Comparison of ENCODE assay signal across 11 cellular contexts in genomic region chr1:27359822-27360158, GRCh38. TPM values are rescaled to one million over a fixed set of nuclear protein-coding genes. Genes with fewer than 3 reads are reported as not detected.
DNase-seq lines count a peak whose midpoint lies in the region; ATAC-seq and TF ChIP-seq lines count a peak whose summit lies in the region.
"Had no signal": no experiment of that assay in that cellular context is flagged by ENCODE, and none has a peak within 500 bp of the region (broad histone marks: within the 10 kb centered on the region; RNA-seq: fewer than 3 reads in every experiment).

No MANE protein-coding gene starts in this region.

- no peaks in the 10 kb centered on the region for H3K9me2 ChIP-seq in MM.1S (replicated peaks; ENCODE audit: insufficient read depth, low read length)

- ATAC-seq in GM19452 (IDR thresholded peaks at IDR 0.05; ENCODE audit: unreplicated experiment) (no peak), GM21529 (IDR thresholded peaks at IDR 0.05; ENCODE audit: unreplicated experiment) (no peak)
- ATAC-seq: Right ventricle myocardium inferior had no signal

- DNase-seq in MM.1S (no peak), neural crest cell (ENCODE audit: low read depth, low spot score) (no peak), NCI-H128 (lab: John Stamatoyannopoulos, UW; ENCODE audit: unreplicated experiment) (no peak)
- DNase-seq: DMS153, NCI-H345, WERI-Rb-1 had no signal

- no peak overlapping the region for H3K27ac ChIP-seq in MM.1S (ENCODE audit: low read length)
- H3K27ac ChIP-seq in duodenal mucosa (ENCODE audit: low read depth, low read length): no peak overlapping the region
- H3K27ac ChIP-seq: WERI-Rb-1 had no signal

- no peaks in the 10 kb centered on the region for H3K9me3 Mint-ChIP-seq in neural crest cell

- TF ChIP-seq CTCF in MM.1S (IDR thresholded peaks at IDR 0.05; ENCODE audit: low read length): no peak
- no peak for TF ChIP-seq CTCF in neural crest cell (conservative IDR thresholded peaks at IDR 0.05)

- H3K36me3 ChIP-seq in ES-I3 (ENCODE audit: insufficient read depth, low read length): no peaks in the 10 kb centered on the region
- no peaks in the 10 kb centered on the region for H3K36me3 ChIP-seq in MM.1S (replicated peaks; ENCODE audit: insufficient read depth, low read length)
- peaks cover 0 to 22% of the 10 kb centered on the region in 2 donors for H3K36me3 ChIP-seq in duodenal mucosa (ENCODE audit: control insufficient read depth in 1 of 2, insufficient read depth in 2 of 2, low read length in 2 of 2)

- H3K4me1 Mint-ChIP-seq in neural crest cell: peaks cover 29% of the 10 kb centered on the region

- H3K79me2 ChIP-seq in MM.1S (ENCODE audit: low read length): no peaks in the 10 kb centered on the region

- H3K36me3 Mint-ChIP-seq in neural crest cell (ENCODE audit: low read depth): no peaks in the 10 kb centered on the region

- no peaks in the 10 kb centered on the region for H3F3A ChIP-seq in MM.1S (ENCODE audit: insufficient read depth, low read length)

- H2AFZ ChIP-seq in MM.1S (ENCODE audit: low read length): no peak overlapping the region

- H3K4me3 ChIP-seq in MM.1S (ENCODE audit: low read length): peak overlapping the region; percentile 41; the same call in 1 of the 2 replicates
- H3K4me3 ChIP-seq in duodenal mucosa (ENCODE audit: low read depth in 1 of 2, low read length in 2 of 2): peak overlapping the region; percentile 51 to 54

- H3K27me3 ChIP-seq in MM.1S (replicated peaks; ENCODE audit: insufficient read depth, low read length): peaks cover 17% of the 10 kb centered on the region
- H3K27me3 ChIP-seq in duodenal mucosa (ENCODE audit: control insufficient read depth in 1 of 2, insufficient read depth in 2 of 2, low read length in 2 of 2): no peaks in the 10 kb centered on the region

- peaks cover 36% of the 10 kb centered on the region for H3K27me3 Mint-ChIP-seq in neural crest cell (ENCODE audit: low read depth)

- H3K9ac ChIP-seq in ES-I3 (ENCODE audit: low read depth, low read length) (peak overlapping the region; percentile 83; the same call in 1 of the 2 replicates), MM.1S (ENCODE audit: low read length) (no peak overlapping the region), duodenal mucosa (ENCODE audit: low read depth in 1 of 2, low read length in 2 of 2) (peak overlapping the region in 1 of 2 donors; percentile 43)

- H3K4me3 Mint-ChIP-seq in neural crest cell: peak overlapping the region; percentile 73

- no peaks in the 10 kb centered on the region for H4K20me1 ChIP-seq in MM.1S (ENCODE audit: insufficient read depth, low read length)

- H3K9me3 ChIP-seq in ES-I3 (ENCODE audit: control insufficient read depth, insufficient read depth, low read length) (no peaks in the 10 kb centered on the region), MM.1S (replicated peaks; ENCODE audit: insufficient read depth, low read length) (no peaks in the 10 kb centered on the region), duodenal mucosa (ENCODE audit: control insufficient read depth in 1 of 2, low read length in 2 of 2) (no peaks in the 10 kb centered on the region)

- no peak overlapping the region for H3K27ac Mint-ChIP-seq in neural crest cell (ENCODE audit: unreplicated experiment)

- H3K4me1 ChIP-seq in ES-I3 (ENCODE audit: insufficient read depth, low read length) (peaks cover 22% of the 10 kb centered on the region), MM.1S (ENCODE audit: low read length) (no peaks in the 10 kb centered on the region), duodenal mucosa (ENCODE audit: control insufficient read depth in 1 of 2, insufficient read depth in 2 of 2, low read length in 2 of 2) (peaks cover 18 to 22% of the 10 kb centered on the region in 2 donors)

- peak overlapping the region; percentile 54 for H3K4me2 ChIP-seq in MM.1S (ENCODE audit: low read depth, low read length)

RNA-seq across cellular contexts. Expression of gene MAP3K6, which starts 7.0 kb away (rescaled TPM):
- total RNA-seq in neural crest cell: 12.9 and 13.6 TPM in 2 replicates

RNA-seq across cellular contexts. Expression of gene FCN3, which starts 14.8 kb away (rescaled TPM):
- not detected in 2 replicates for total RNA-seq in neural crest cell

RNA-seq across cellular contexts. Expression of gene SYTL1, which starts 18.0 kb away (rescaled TPM):
- total RNA-seq in neural crest cell: 0.72 and 1.4 TPM in 2 replicates

RNA-seq across cellular contexts. Expression of gene CD164L2, which starts 23.3 kb away (rescaled TPM):
- total RNA-seq in neural crest cell: not detected in 2 replicates
- total RNA-seq: Right ventricle myocardium inferior had no signal

RNA-seq across cellular contexts. Expression of gene GPR3, which starts 32.6 kb away (rescaled TPM):
- total RNA-seq in neural crest cell: 6.1 and 7.0 TPM in 2 replicates
- total RNA-seq: Right ventricle myocardium inferior had no signal
